Comparison of ENCODE assay signal across 1 cellular context in genomic region chr19:41746593-41747227, GRCh38.
TF ChIP-seq lines count a peak whose summit lies in the region.

No MANE protein-coding gene starts in this region.

TF ChIP-seq in IMR-90, 13 proteins besides CTCF, POLR2A, EP300 and RAD21:
- TF ChIP-seq FOS (IDR thresholded peaks at IDR 0.05; ENCODE audit: low read depth, low read length) (no peak), ELK1 (IDR thresholded peaks at IDR 0.05; ENCODE audit: borderline replicate concordance, low read depth, low read length) (no peak), SMC3 (IDR thresholded peaks at IDR 0.05; ENCODE audit: low read depth, low read length) (peak; percentile 19; the same call in 1 of the 2 replicates), RCOR1 (IDR thresholded peaks at IDR 0.05; ENCODE audit: insufficient replicate concordance, low read length) (no peak)
